In the genomic region with DNA sequence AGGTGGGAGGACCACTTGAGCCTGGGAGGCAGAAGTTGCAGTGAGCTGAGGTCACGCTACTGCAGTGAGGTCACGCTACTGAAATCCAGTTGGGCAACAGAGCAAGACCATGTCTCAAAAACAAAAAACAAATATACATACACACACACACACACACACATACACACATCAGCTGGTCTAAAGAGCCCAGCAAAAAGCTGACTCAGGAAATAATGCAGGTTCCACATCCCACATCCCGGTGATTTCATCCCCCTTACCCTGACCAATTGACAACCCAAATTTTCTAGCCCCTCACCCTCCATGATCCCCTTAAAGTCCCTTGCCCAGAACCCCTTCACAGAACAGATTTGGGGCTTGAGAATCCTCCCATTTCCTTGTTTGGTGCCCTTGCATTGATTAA, we compare ENCODE assay signal across 1 cellular context.
TF ChIP-seq lines count a peak whose summit lies in the region.

No MANE protein-coding gene starts in this region.

TF ChIP-seq in HepG2, 621 proteins besides CTCF, POLR2A, EP300 and RAD21 (continued from another document):
- TF ChIP-seq, protein P1, sequence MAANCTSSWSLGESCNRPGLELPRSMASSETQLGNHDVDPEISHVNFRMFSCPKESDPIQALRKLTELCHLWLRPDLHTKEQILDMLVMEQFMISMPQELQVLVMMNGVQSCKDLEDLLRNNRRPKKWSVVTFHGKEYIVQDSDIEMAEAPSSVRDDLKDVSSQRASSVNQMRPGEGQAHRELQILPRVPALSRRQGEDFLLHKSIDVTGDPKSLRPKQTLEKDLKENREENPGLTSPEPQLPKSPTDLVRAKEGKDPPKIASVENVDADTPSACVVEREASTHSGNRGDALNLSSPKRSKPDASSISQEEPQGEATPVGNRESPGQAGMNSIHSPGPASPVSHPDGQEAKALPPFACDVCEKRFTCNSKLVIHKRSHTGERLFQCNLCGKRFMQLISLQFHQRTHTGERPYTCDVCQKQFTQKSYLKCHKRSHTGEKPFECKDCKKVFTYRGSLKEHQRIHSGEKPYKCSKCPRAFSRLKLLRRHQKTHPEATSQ (CRISPR knock-in tag; IDR thresholded peaks at IDR 0.05; ENCODE audit: borderline replicate concordance): no peak
- peak; percentile 34 to 68; a peak in 1 of 4 replicates for TF ChIP-seq MAFK (conservative IDR thresholded peaks at IDR 0.05 in 1 of 2, IDR thresholded peaks at IDR 0.05 in 1 of 2; ENCODE audit: low read length in 2 of 2)
- no peak for TF ChIP-seq SAFB2 (CRISPR knock-in tag; IDR thresholded peaks at IDR 0.05; ENCODE audit: borderline replicate concordance, low read depth)
